Comparison of ENCODE assay signal across 8 cellular contexts in genomic region chr1:52603301-52603675, GRCh38. TPM values are rescaled to one million over a fixed set of nuclear protein-coding genes. Genes with fewer than 3 reads are reported as not detected.
DNase-seq lines count a peak whose midpoint lies in the region; ATAC-seq, FAIRE-seq and TF ChIP-seq lines count a peak whose summit lies in the region.

No MANE protein-coding gene starts in this region.

- TF ChIP-seq POLR2A in endothelial cell of umbilical vein (IDR thresholded peaks at IDR 0.05; ENCODE audit: low read depth, low read length), result no peak
- TF ChIP-seq POLR2A in sigmoid colon (IDR thresholded peaks at IDR 0.05), result no peak

- no peaks in the 10 kb centered on the region for H3F3A ChIP-seq in OCI-LY1 (ENCODE audit: insufficient read depth, low read length)

- no peak for TF ChIP-seq EP300 in sigmoid colon (IDR thresholded peaks at IDR 0.05)

- H3K36me3 Mint-ChIP-seq in CD8-positive, alpha-beta T cell, result peaks cover 30% of the 10 kb centered on the region

- no peaks in the 10 kb centered on the region for H3K9me3 ChIP-seq in CD8-positive, alpha-beta T cell (ENCODE audit: low read length)
- H3K9me3 ChIP-seq in OCI-LY1 (ENCODE audit: low read length) (no peaks in the 10 kb centered on the region), endothelial cell of umbilical vein (replicated peaks; ENCODE audit: control insufficient read depth, insufficient read depth, low read length) (no peaks in the 10 kb centered on the region), sigmoid colon (no peaks in the 10 kb centered on the region)

- no peak for TF ChIP-seq CTCF in CD8-positive, alpha-beta T cell (IDR thresholded peaks at IDR 0.05)
- TF ChIP-seq CTCF in OCI-LY1 (IDR thresholded peaks at IDR 0.05; ENCODE audit: low read length) (no peak), endothelial cell of umbilical vein (IDR thresholded peaks at IDR 0.05; ENCODE audit: extremely low read depth in 1 of 2, insufficient read depth in 1 of 2, low read depth in 1 of 2, low read length in 2 of 2) (no peak), sigmoid colon (IDR thresholded peaks at IDR 0.05) (no peak)

- H3K9ac ChIP-seq in OCI-LY1 (ENCODE audit: low read length), result peak overlapping the region; percentile 73
- no peak overlapping the region for H3K9ac ChIP-seq in endothelial cell of umbilical vein (replicated peaks; ENCODE audit: extremely low read depth, insufficient read depth, low read length)

- H3K9me1 ChIP-seq in endothelial cell of umbilical vein (replicated peaks; ENCODE audit: control insufficient read depth, extremely low read depth, insufficient read depth, low read length), result no peaks in the 10 kb centered on the region

- H4K20me1 ChIP-seq in OCI-LY1 (ENCODE audit: insufficient read depth, low read length), result no peaks in the 10 kb centered on the region
- H4K20me1 ChIP-seq in endothelial cell of umbilical vein (replicated peaks; ENCODE audit: control insufficient read depth, extremely low read depth, insufficient read depth, low read length), result no peaks in the 10 kb centered on the region

- FAIRE-seq in endothelial cell of umbilical vein (lab: Jason Lieb, UNC), result peak; percentile 31

- no peaks in the 10 kb centered on the region for H3K9me3 Mint-ChIP-seq in CD8-positive, alpha-beta T cell

- no TSS peak for BruUV-seq in endothelial cell of umbilical vein (replicated peaks; lab: Mats Ljungman, UMichigan)

- CTCF ChIA-PET in CD8-positive, alpha-beta T cell (lab: Charles Lee), result interaction anchor here (1.6 to 1.8 kb wide), 2 partner anchors 38 to 62 kb away, joined by 5 read pairs; no protein-coding TSS in a partner anchor
- CTCF ChIA-PET in endothelial cell of umbilical vein (lab: Charles Lee), result no interaction called here

- peak overlapping the region; percentile 91 for H3K4me3 Mint-ChIP-seq in CD8-positive, alpha-beta T cell

- H3K4me2 ChIP-seq in OCI-LY1 (ENCODE audit: low read length) (peak overlapping the region; percentile 77), endothelial cell of umbilical vein (ENCODE audit: insufficient read depth, low read length) (peak overlapping the region; percentile 75)

- peaks cover 30% of the 10 kb centered on the region for H3K4me1 ChIP-seq in CD8-positive, alpha-beta T cell (ENCODE audit: insufficient read depth, low read length)
- H3K4me1 ChIP-seq in OCI-LY1 (ENCODE audit: insufficient read depth, low read length, severe bottlenecking) (peaks cover 42% of the 10 kb centered on the region), endothelial cell of umbilical vein (ENCODE audit: control insufficient read depth, extremely low read depth, insufficient read depth, low read length) (peaks cover 8% of the 10 kb centered on the region), sigmoid colon (peaks cover 0 to 33% (median 26%) of the 10 kb centered on the region in 4 donors)

- H3K4me3 ChIP-seq in CD8-positive, alpha-beta T cell (ENCODE audit: low read depth, low read length), result peak overlapping the region; percentile 64
- H3K4me3 ChIP-seq in OCI-LY1 (ENCODE audit: low read depth, low read length, poor library complexity, severe bottlenecking) (peak overlapping the region; percentile 65), endothelial cell of umbilical vein (replicated peaks in 1 of 3; ENCODE audit: insufficient read depth in 1 of 3, low read depth in 1 of 3, low read length in 3 of 3) (no peak overlapping the region), sigmoid colon (peak overlapping the region in 3 of 4 donors; percentile 62 to 71 (median 65))

- POLR2A ChIA-PET in CD8-positive, alpha-beta T cell (lab: Charles Lee), result interaction anchor here (1.1 to 2.0 kb wide), 7 partner anchors 9 to 83 kb away, joined by 3 to 10 read pairs (median 4); partner anchors contain the start of genes SHISAL2A and TUT4
- POLR2A ChIA-PET in endothelial cell of umbilical vein (lab: Charles Lee), result no interaction called here

- peak in 1 of 7 experiments; percentile 49 for DNase-seq in CD8-positive, alpha-beta T cell
- DNase-seq in endothelial cell of umbilical vein (ENCODE audit: low read depth, low spot score), result no peak
- no peak for DNase-seq in sigmoid colon
- DNase-seq in SIG-M5 (lab: John Stamatoyannopoulos, UW), result no peak

- no peak overlapping the region for H2AFZ ChIP-seq in OCI-LY1 (ENCODE audit: low read length)
- no peak overlapping the region for H2AFZ ChIP-seq in endothelial cell of umbilical vein (ENCODE audit: low read depth, low read length)

- H3K9me2 ChIP-seq in OCI-LY1 (ENCODE audit: low read depth, low read length), result no peaks in the 10 kb centered on the region

- H3K27ac Mint-ChIP-seq in CD8-positive, alpha-beta T cell, result peak overlapping the region; percentile 96

- peak overlapping the region; percentile 73 for H3K27ac ChIP-seq in CD8-positive, alpha-beta T cell (ENCODE audit: low read depth, low read length)
- H3K27ac ChIP-seq in OCI-LY1 (ENCODE audit: low read depth, low read length, poor library complexity, severe bottlenecking) (peak overlapping the region; percentile 55), endothelial cell of umbilical vein (ENCODE audit: insufficient read depth, low read depth, low read length) (no peak overlapping the region), sigmoid colon (peak overlapping the region; percentile 80 to 89 (median 84))

- no peaks in the 10 kb centered on the region for H3K27me3 Mint-ChIP-seq in CD8-positive, alpha-beta T cell (ENCODE audit: low read depth)

- ATAC-seq in CD8-positive, alpha-beta T cell, result peak; percentile 11
- no peak for ATAC-seq in HG03095 (IDR thresholded peaks at IDR 0.05; ENCODE audit: unreplicated experiment)
- ATAC-seq in HG03159 (IDR thresholded peaks at IDR 0.05; ENCODE audit: unreplicated experiment), result no peak
- no peak for ATAC-seq in GM18907 (IDR thresholded peaks at IDR 0.05; ENCODE audit: unreplicated experiment)

- dilution Hi-C loops in endothelial cell of umbilical vein (cut with MboI; ENCODE audit: extremely low pct_ligation_motif_present, low sequenced_read_pairs), result no loop called here

- peaks cover 2% of the 10 kb centered on the region for H3K36me3 ChIP-seq in CD8-positive, alpha-beta T cell (ENCODE audit: insufficient read depth, low read length)
- H3K36me3 ChIP-seq in OCI-LY1 (ENCODE audit: insufficient read depth, low read length) (peaks cover 15% of the 10 kb centered on the region; the same call in 1 of the 2 replicates), endothelial cell of umbilical vein (ENCODE audit: control insufficient read depth in 2 of 2, extremely low read depth in 1 of 2, insufficient read depth in 2 of 2, low read length in 2 of 2) (no peaks in the 10 kb centered on the region), sigmoid colon (peaks cover 0 to 22% (median 8%) of the 10 kb centered on the region in 4 donors)

- H3K4me1 Mint-ChIP-seq in CD8-positive, alpha-beta T cell (ENCODE audit: low read depth), result peaks cover 55% of the 10 kb centered on the region

- WGBS in sigmoid colon, 2 donors, result 76 to 92% methylated on average over 7 of the region's 7 CpGs

- intact Hi-C loops in CD8-positive, alpha-beta T cell (cut with DNase I, micrococcal nuclease), result loop anchor here (2.0 to 10.0 kb wide), 3 partner anchors 34 to 84 kb away; no protein-coding TSS in a partner anchor
- intact Hi-C loops in endothelial cell of umbilical vein (cut with micrococcal nuclease) (loop anchor here (5.0 kb wide), 1 partner anchor 51 kb away; the partner anchor contains the start of gene TUT4), sigmoid colon (cut with DNase I) (loop anchor here (2.0 to 5.0 kb wide), 2 partner anchors 48 to 201 kb away; partner anchors contain the start of genes ORC1 and PRPF38A)

- H3K79me2 ChIP-seq in OCI-LY1 (ENCODE audit: insufficient read depth, low read length), result no peaks in the 10 kb centered on the region
- no peaks in the 10 kb centered on the region for H3K79me2 ChIP-seq in endothelial cell of umbilical vein (ENCODE audit: control insufficient read depth, insufficient read depth, low read length)

- H3K27me3 ChIP-seq in CD8-positive, alpha-beta T cell (ENCODE audit: insufficient read depth, low read length), result no peaks in the 10 kb centered on the region
- H3K27me3 ChIP-seq in OCI-LY1 (ENCODE audit: insufficient read depth, low read length) (no peaks in the 10 kb centered on the region), endothelial cell of umbilical vein (ENCODE audit: control insufficient read depth in 2 of 2, insufficient read depth in 2 of 2, low read length in 2 of 2) (no peaks in the 10 kb centered on the region), sigmoid colon (no peaks in the 10 kb centered on the region)

RNA-seq across cellular contexts. Expression of gene GPX7, which starts 1.1 kb away (rescaled TPM):
- 10 to 100 TPM; 10.7 to 11.1 TPM for total RNA-seq in CD8-positive, alpha-beta T cell
- total RNA-seq in endothelial cell of umbilical vein (8.9 and 26.3 TPM in 2 replicates), sigmoid colon (10 to 100 TPM; 17.0 to 49.3 (median 24.5) TPM)
- polyA plus RNA-seq in endothelial cell of umbilical vein (25.7 and 26.2 TPM in 2 replicates), sigmoid colon (1 to 10 TPM; 2.5 to 8.6 (median 5.4) TPM)
- 17.3 and 20.1 TPM in 2 replicates for polyA plus RNA-seq in endothelial cell of umbilical vein (2011; cell fraction: cytosol; rRNA removed)
- polyA plus RNA-seq in endothelial cell of umbilical vein (2011; cell fraction: nucleus; rRNA removed), result 5.9 and 7.3 TPM in 2 replicates
- 15.1 and 20.5 TPM in 2 replicates for polyA plus RNA-seq in endothelial cell of umbilical vein (2012)
- polyA minus RNA-seq in endothelial cell of umbilical vein, result 10.2 and 10.5 TPM in 2 replicates
- not detected for polyA minus RNA-seq in endothelial cell of umbilical vein (2011; cell fraction: cytosol; rRNA and poly(A)+ RNA removed)
- 2.4 and 4.0 TPM in 2 replicates for polyA minus RNA-seq in endothelial cell of umbilical vein (2011; cell fraction: nucleus; rRNA and poly(A)+ RNA removed)

RNA-seq across cellular contexts. Expression of gene SHISAL2A, which starts 29.7 kb away (rescaled TPM):
- 10 to 100 TPM; 20.9 to 21.3 TPM for total RNA-seq in CD8-positive, alpha-beta T cell
- total RNA-seq in endothelial cell of umbilical vein (not detected in 2 replicates), sigmoid colon (not detected)
- polyA plus RNA-seq in endothelial cell of umbilical vein (not detected in 2 replicates), sigmoid colon (1 to 10 TPM in 1 of 3 donors, not detected in 2; 8.1 TPM)
- polyA plus RNA-seq in endothelial cell of umbilical vein (2011; cell fraction: cytosol; rRNA removed), result not detected in 2 replicates
- polyA plus RNA-seq in endothelial cell of umbilical vein (2011; cell fraction: nucleus; rRNA removed), result not detected in 2 replicates
- not detected in 2 replicates for polyA plus RNA-seq in endothelial cell of umbilical vein (2012)
- polyA minus RNA-seq in endothelial cell of umbilical vein, result not detected in 2 replicates
- polyA minus RNA-seq in endothelial cell of umbilical vein (2011; cell fraction: cytosol; rRNA and poly(A)+ RNA removed), result not detected
- not detected in 2 replicates for polyA minus RNA-seq in endothelial cell of umbilical vein (2011; cell fraction: nucleus; rRNA and poly(A)+ RNA removed)

RNA-seq across cellular contexts. Expression of gene TUT4, which starts 50.4 kb away (rescaled TPM):
- 100 to 1,000 TPM; 133 to 134 TPM for total RNA-seq in CD8-positive, alpha-beta T cell
- 40.5 and 41.2 TPM in 2 replicates for total RNA-seq in endothelial cell of umbilical vein
- polyA plus RNA-seq in endothelial cell of umbilical vein, result 24.7 and 29.1 TPM in 2 replicates
- 20.4 and 21.5 TPM in 2 replicates for polyA plus RNA-seq in endothelial cell of umbilical vein (2011; cell fraction: cytosol; rRNA removed)
- 94.4 and 107 TPM in 2 replicates for polyA plus RNA-seq in endothelial cell of umbilical vein (2011; cell fraction: nucleus; rRNA removed)
- polyA plus RNA-seq in endothelial cell of umbilical vein (2012), result 23.4 and 25.1 TPM in 2 replicates
- 27.7 and 37.1 TPM in 2 replicates for polyA minus RNA-seq in endothelial cell of umbilical vein
- polyA minus RNA-seq in endothelial cell of umbilical vein (2011; cell fraction: cytosol; rRNA and poly(A)+ RNA removed), result 23.9 TPM
- 41.4 and 60.4 TPM in 2 replicates for polyA minus RNA-seq in endothelial cell of umbilical vein (2011; cell fraction: nucleus; rRNA and poly(A)+ RNA removed)
- total RNA-seq in sigmoid colon, result 10 to 100 TPM; 50.4 to 66.9 (median 58.3) TPM
- 10 to 100 TPM in 1 of 3 donors, 1 to 10 TPM in 2; 3.2 to 21.5 (median 9.6) TPM for polyA plus RNA-seq in sigmoid colon

Comparison
In these comparisons a context has a peak if more than half of its experiments do, and no peak if none do; other contexts are left out.
1. H3K4me3 ChIP-seq: peak in CD8-positive, alpha-beta T cell (single experiment), OCI-LY1 (single experiment) and sigmoid colon (3 of 4); none in endothelial cell of umbilical vein (0 of 3).
2. RNA of gene SHISAL2A, which starts 29.7 kb away (total RNA-seq): 20.9 to 21.3 TPM in CD8-positive, alpha-beta T cell; not detected in endothelial cell of umbilical vein and not detected in sigmoid colon; every median in the first group is over 10 times any median in the second.